8 cellular contexts compared by ENCODE assay signal in genomic region chr7:73668103-73668937, GRCh38. TPM values are rescaled to one million over a fixed set of nuclear protein-coding genes. Genes with fewer than 3 reads are reported as not detected.
DNase-seq lines count a peak whose midpoint lies in the region; ATAC-seq and TF ChIP-seq lines count a peak whose summit lies in the region.

No MANE protein-coding gene starts in this region.

- no peaks in the 10 kb centered on the region for H3K36me3 ChIP-seq in A673 (ENCODE audit: insufficient read depth, low read length, poor library complexity, severe bottlenecking)
- H3K36me3 ChIP-seq in Loucy (ENCODE audit: insufficient read depth, low read length) = no peaks in the 10 kb centered on the region
- no peaks in the 10 kb centered on the region for H3K36me3 ChIP-seq in muscle layer of duodenum (ENCODE audit: control insufficient read depth in 1 of 2, insufficient read depth in 2 of 2, low read length in 2 of 2)

- H4K20me1 ChIP-seq in Loucy (ENCODE audit: insufficient read depth, low read length, poor library complexity, severe bottlenecking) = no peaks in the 10 kb centered on the region

- no peaks in the 10 kb centered on the region for H3K79me2 ChIP-seq in Loucy (ENCODE audit: insufficient read depth, low read length)

- H3K4me1 ChIP-seq in A673 (ENCODE audit: insufficient read depth, low read length, poor library complexity, severe bottlenecking) (peaks cover 6% of the 10 kb centered on the region), Loucy (ENCODE audit: insufficient read depth, low read length, poor library complexity, severe bottlenecking) (peaks cover 9% of the 10 kb centered on the region), muscle layer of duodenum (ENCODE audit: control insufficient read depth in 1 of 2, insufficient read depth in 2 of 2, low read length in 2 of 2) (peaks cover 0 to 15% of the 10 kb centered on the region in 2 donors)

- no TSS peak for BruUV-seq in A673 (replicated peaks; lab: Mats Ljungman, UMichigan)

- peak overlapping the region; percentile 36 for H3K9ac ChIP-seq in Loucy (ENCODE audit: low read depth, low read length, poor library complexity, severe bottlenecking)

- peak overlapping the region; percentile 68 for H3K27ac ChIP-seq in A673 (ENCODE audit: low read depth, low read length, poor library complexity, severe bottlenecking)
- H3K27ac ChIP-seq in muscle layer of duodenum (ENCODE audit: low read length) = no peak overlapping the region

- H3K4me3 ChIP-seq in A673 (ENCODE audit: low read depth, low read length, poor library complexity, severe bottlenecking) (peak overlapping the region; percentile 87), Loucy (ENCODE audit: low read length, poor library complexity, severe bottlenecking) (peak overlapping the region; percentile 65), muscle layer of duodenum (ENCODE audit: low read depth in 1 of 2, low read length in 2 of 2) (peak overlapping the region; percentile 62 to 75)

- TF ChIP-seq CTCF in A673 (conservative IDR thresholded peaks at IDR 0.05; ENCODE audit: low read depth, low read length) (no peak), Loucy (conservative IDR thresholded peaks at IDR 0.05; ENCODE audit: low read length) (no peak)

- no peaks in the 10 kb centered on the region for H3K9me2 ChIP-seq in Loucy (replicated peaks; ENCODE audit: low read depth, low read length)

- no peaks in the 10 kb centered on the region for H3F3A ChIP-seq in Loucy (ENCODE audit: low read depth)

- peak overlapping the region; percentile 64 for H3K4me2 ChIP-seq in Loucy (ENCODE audit: low read depth, low read length, poor library complexity, severe bottlenecking)

- H3K27me3 ChIP-seq in A673 (replicated peaks; ENCODE audit: insufficient read depth, low read depth, low read length, poor library complexity) (no peaks in the 10 kb centered on the region), Loucy (ENCODE audit: insufficient read depth, low read length, poor library complexity, severe bottlenecking) (peaks cover 6% of the 10 kb centered on the region), muscle layer of duodenum (ENCODE audit: low read depth, low read length) (no peaks in the 10 kb centered on the region)

- peak overlapping the region; percentile 66 for H2AFZ ChIP-seq in Loucy (ENCODE audit: low read length)

- DNase-seq in A673 (ENCODE audit: low spot score) = peak; percentile 41
- DNase-seq in cerebellar cortex (ENCODE audit: low spot score) = peak; percentile 38
- DNase-seq in cortex of kidney (lab: John Stamatoyannopoulos, UW) = no peak
- no peak for DNase-seq in islet precursor cell
- DNase-seq in central memory CD4-positive, alpha-beta T cell = no peak

- POLR2A ChIA-PET in A673 (lab: Charles Lee; ENCODE audit: low non-redundant PET) = no interaction called here

- CTCF ChIA-PET in A673 (lab: Charles Lee) = interaction anchor here (0.5 to 1.3 kb wide), 5 partner anchors 24 to 201 kb away, joined by 3 to 6 read pairs (median 3); no protein-coding TSS in a partner anchor

- peak; percentile 27 for ATAC-seq in GM18511 (IDR thresholded peaks at IDR 0.05; ENCODE audit: unreplicated experiment)

- intact Hi-C loops in A673 (cut with micrococcal nuclease; ENCODE audit: unreplicated experiment) = loop anchor here (5.0 kb wide), 3 partner anchors 46 to 61 kb away; partner anchors contain the start of genes MLXIPL and STX1A

- H3K9me3 ChIP-seq in A673 (ENCODE audit: low read depth, low read length, poor library complexity, severe bottlenecking) (no peaks in the 10 kb centered on the region), Loucy (ENCODE audit: insufficient read depth, low read depth, low read length) (no peaks in the 10 kb centered on the region), muscle layer of duodenum (ENCODE audit: control insufficient read depth in 1 of 2, low read length in 2 of 2) (peaks cover 0 to under 1% of the 10 kb centered on the region in 2 donors)

RNA-seq across cellular contexts. Expression of gene VPS37D, which starts 0.7 kb away (rescaled TPM):
- total RNA-seq in A673 (2021) = 8.7 and 10.1 TPM in 2 replicates

RNA-seq across cellular contexts. Expression of gene DNAJC30, which starts 14.9 kb away (rescaled TPM):
- total RNA-seq in A673 (2021) = 11.1 and 11.8 TPM in 2 replicates

RNA-seq across cellular contexts. Expression of gene BUD23, which starts 15.1 kb away (rescaled TPM):
- 133 and 138 TPM in 2 replicates for total RNA-seq in A673 (2021)

RNA-seq across cellular contexts. Expression of gene MLXIPL, which starts 44.0 kb away (rescaled TPM):
- 17.4 and 20.6 TPM in 2 replicates for total RNA-seq in A673 (2021)

RNA-seq across cellular contexts. Expression of gene STX1A, which starts 51.1 kb away (rescaled TPM):
- 37.8 and 47.1 TPM in 2 replicates for total RNA-seq in A673 (2021)

Comparison
In these comparisons a context has a peak if more than half of its experiments do, and no peak if none do; other contexts are left out.
1. DNase-seq: peak in A673 (single experiment) and cerebellar cortex (single experiment); none in cortex of kidney (single experiment), islet precursor cell (single experiment) and central memory CD4-positive, alpha-beta T cell (single experiment).
2. Peak in every context shown above with its lines, with median percentiles within 50 percentile points of each other: H3K4me3 ChIP-seq.